ENCODE assay signal across 11 cellular contexts in the genomic region with DNA sequence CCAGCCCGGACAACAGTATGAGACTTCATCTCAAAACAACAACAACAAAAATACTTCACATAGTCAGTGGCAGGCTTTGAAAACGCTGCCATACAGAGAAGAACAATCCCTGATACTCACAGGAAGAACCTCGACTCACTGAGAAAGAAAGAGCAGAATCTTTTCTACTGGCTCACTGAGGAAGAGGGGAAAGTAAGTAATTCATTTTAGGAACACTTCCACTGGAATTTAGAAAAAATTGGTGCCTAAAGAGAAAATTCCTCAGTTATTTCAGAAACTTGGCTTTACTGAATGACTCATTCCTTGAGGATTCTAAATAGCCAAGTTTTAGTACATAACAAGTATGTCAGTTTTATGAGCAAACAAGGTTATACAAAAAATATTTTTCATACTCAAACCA. TPM values are rescaled to one million over a fixed set of nuclear protein-coding genes. Genes with fewer than 3 reads are reported as not detected.
DNase-seq lines count a peak whose midpoint lies in the region; ATAC-seq and TF ChIP-seq lines count a peak whose summit lies in the region.
"Had no signal": no experiment of that assay in that cellular context is flagged by ENCODE, and none has a peak within 500 bp of the region (broad histone marks: within the 10 kb centered on the region; RNA-seq: fewer than 3 reads in every experiment).

No MANE protein-coding gene starts in this region.

- H3K27ac Mint-ChIP-seq in MCF 10A (ENCODE audit: low read depth, unreplicated experiment) = peak overlapping the region; percentile 64
- peak overlapping the region; percentile 59 for H3K27ac Mint-ChIP-seq in activated CD8-positive, alpha-beta T cell treated with anti-CD3 and anti-CD28 coated beads for 36 hours
- no peak overlapping the region for H3K27ac Mint-ChIP-seq in stimulated activated effector memory CD8-positive, alpha-beta T cell treated with anti-CD3 and anti-CD28 coated beads, Interleukin-12 subunit alpha, Interleukin-12 subunit beta, amount 100 ng/mL, for 72 hours

- DNase-seq in MCF 10A (ENCODE audit: unreplicated experiment) (peak; percentile 15), mammary epithelial cell (no peak), iris pigment epithelial cell (ENCODE audit: low read depth) (peak; percentile 72), uterus (no peak), MV-4-11 (lab: John Stamatoyannopoulos, UW) (no peak)
- DNase-seq in activated CD8-positive, alpha-beta T cell treated with anti-CD3 and anti-CD28 coated beads for 36 hours = no peak
- no peak for DNase-seq in stimulated activated effector memory CD8-positive, alpha-beta T cell treated with anti-CD3 and anti-CD28 coated beads, Interleukin-12 subunit alpha, Interleukin-12 subunit beta, amount 100 ng/mL, for 72 hours (ENCODE audit: low spot score in 2 of 2)
- DNase-seq: esophagus squamous epithelium; nucleus accumbens; stimulated activated naive CD4-positive, alpha-beta T cell had no signal

- CTCF ChIA-PET in MCF 10A (lab: Yijun Ruan, JAX) = interaction anchor here (0.6 kb wide), 1 partner anchor 570 kb away, joined by 3 read pairs; no protein-coding TSS in a partner anchor
- CTCF ChIA-PET in mammary epithelial cell (lab: Charles Lee; ENCODE audit: low non-redundant PET) = no interaction called here
- CTCF ChIA-PET in activated CD8-positive, alpha-beta T cell treated with anti-CD3 and anti-CD28 coated beads for 36 hours (lab: Charles Lee) = no interaction called here

- TF ChIP-seq CTCF in MCF 10A (IDR thresholded peaks at IDR 0.05; ENCODE audit: unreplicated experiment) = no peak
- no peak for TF ChIP-seq CTCF in mammary epithelial cell (conservative IDR thresholded peaks at IDR 0.05 in 1 of 2, IDR thresholded peaks at IDR 0.05 in 1 of 2; ENCODE audit: extremely low read depth in 1 of 2, insufficient read depth in 1 of 2, low read depth in 1 of 2, low read length in 2 of 2)
- no peak for TF ChIP-seq CTCF in activated CD8-positive, alpha-beta T cell treated with anti-CD3 and anti-CD28 coated beads for 36 hours (IDR thresholded peaks at IDR 0.05)
- TF ChIP-seq CTCF in uterus (IDR thresholded peaks at IDR 0.05) = no peak

- no peak overlapping the region for H3K9ac ChIP-seq in mammary epithelial cell (ENCODE audit: insufficient read depth, low read length)

- peaks cover 38% of the 10 kb centered on the region for H3K79me2 ChIP-seq in mammary epithelial cell (ENCODE audit: insufficient read depth, low read length)

- BruUV-seq in MCF 10A (replicated peaks; lab: Mats Ljungman, UMichigan) (no TSS peak), mammary epithelial cell (replicated peaks; lab: Mats Ljungman, UMichigan) (no TSS peak)

- no peaks in the 10 kb centered on the region for H3K27me3 Mint-ChIP-seq in MCF 10A (ENCODE audit: insufficient read depth, unreplicated experiment)
- no peaks in the 10 kb centered on the region for H3K27me3 Mint-ChIP-seq in activated CD8-positive, alpha-beta T cell treated with anti-CD3 and anti-CD28 coated beads for 36 hours

- no peak overlapping the region for H2AFZ ChIP-seq in mammary epithelial cell (ENCODE audit: low read depth, low read length)

- H3K9me3 ChIP-seq in mammary epithelial cell (replicated peaks; ENCODE audit: insufficient read depth, low read length) = no peaks in the 10 kb centered on the region
- no peaks in the 10 kb centered on the region for H3K9me3 ChIP-seq in uterus
- H3K9me3 ChIP-seq: esophagus squamous epithelium had no signal

- ATAC-seq in activated CD8-positive, alpha-beta T cell treated with anti-CD3 and anti-CD28 coated beads for 36 hours = no peak
- ATAC-seq in GM18873 (IDR thresholded peaks at IDR 0.05; ENCODE audit: low FRiP score, unreplicated experiment) = no peak
- no peak for ATAC-seq in stimulated activated effector memory CD8-positive, alpha-beta T cell treated with anti-CD3 and anti-CD28 coated beads, Interleukin-12 subunit alpha, Interleukin-12 subunit beta, amount 100 ng/mL, for 72 hours

- H3K27me3 ChIP-seq in mammary epithelial cell (ENCODE audit: insufficient read depth, low read length) (no peaks in the 10 kb centered on the region), uterus (no peaks in the 10 kb centered on the region)
- H3K27me3 ChIP-seq: esophagus squamous epithelium had no signal

- no peak overlapping the region for H3K27ac ChIP-seq in mammary epithelial cell (ENCODE audit: insufficient read depth, low read depth, low read length)
- H3K27ac ChIP-seq in uterus = peak overlapping the region; percentile 70 to 85

- H3K36me3 Mint-ChIP-seq in MCF 10A (ENCODE audit: insufficient read depth, unreplicated experiment) = peaks cover 43% of the 10 kb centered on the region
- H3K36me3 Mint-ChIP-seq in activated CD8-positive, alpha-beta T cell treated with anti-CD3 and anti-CD28 coated beads for 36 hours (ENCODE audit: low read depth) = peaks cover 28% of the 10 kb centered on the region
- H3K36me3 Mint-ChIP-seq in stimulated activated effector memory CD8-positive, alpha-beta T cell treated with anti-CD3 and anti-CD28 coated beads, Interleukin-12 subunit alpha, Interleukin-12 subunit beta, amount 100 ng/mL, for 72 hours = peaks cover 58% of the 10 kb centered on the region

- WGBS in mammary epithelial cell (ENCODE audit: low coverage, missing lambda C conversion rate) = 82% methylated on average over 3 of the region's 3 CpGs

- no peak overlapping the region for H3K4me2 ChIP-seq in mammary epithelial cell (ENCODE audit: insufficient read depth, low read depth, low read length)

- H3K4me3 ChIP-seq in mammary epithelial cell (replicated peaks in 1 of 3; ENCODE audit: insufficient read depth in 1 of 3, low read depth in 2 of 3, low read length in 3 of 3) = no peak overlapping the region
- peak overlapping the region in 1 of 2 donors; percentile 10 for H3K4me3 ChIP-seq in uterus
- H3K4me3 ChIP-seq: esophagus squamous epithelium had no signal

- no peak overlapping the region for H3K4me3 Mint-ChIP-seq in MCF 10A (ENCODE audit: unreplicated experiment)
- no peak overlapping the region for H3K4me3 Mint-ChIP-seq in activated CD8-positive, alpha-beta T cell treated with anti-CD3 and anti-CD28 coated beads for 36 hours
- no peak overlapping the region for H3K4me3 Mint-ChIP-seq in stimulated activated effector memory CD8-positive, alpha-beta T cell treated with anti-CD3 and anti-CD28 coated beads, Interleukin-12 subunit alpha, Interleukin-12 subunit beta, amount 100 ng/mL, for 72 hours

- H4K20me1 ChIP-seq in mammary epithelial cell (ENCODE audit: insufficient read depth, low read length) = no peaks in the 10 kb centered on the region

- intact Hi-C loops in MCF 10A (cut with micrococcal nuclease) = loop anchor here (5.0 kb wide), 1 partner anchor 130 kb away; no protein-coding TSS in a partner anchor
- intact Hi-C loops in mammary epithelial cell (cut with micrococcal nuclease) = loop anchor here (5.0 kb wide), 1 partner anchor 415 kb away; no protein-coding TSS in a partner anchor
- intact Hi-C loops in activated CD8-positive, alpha-beta T cell treated with anti-CD3 and anti-CD28 coated beads for 36 hours (cut with micrococcal nuclease) = loop anchor here (10.0 kb wide), 1 partner anchor 338 kb away; no protein-coding TSS in a partner anchor
- intact Hi-C loops in uterus (cut with DNase I; ENCODE audit: low total_unique reads) = no loop called here

- POLR2A ChIA-PET in MCF 10A (lab: Yijun Ruan, JAX) = no interaction called here
- POLR2A ChIA-PET in activated CD8-positive, alpha-beta T cell treated with anti-CD3 and anti-CD28 coated beads for 36 hours (lab: Charles Lee) = no interaction called here

- in situ Hi-C loops in mammary epithelial cell (cut with MboI; ENCODE audit: low sequenced_read_pairs in 2 of 2) = loop anchor here (10.0 kb wide), 3 partner anchors 148 to 338 kb away; partner anchors contain the start of gene GAB2 (in 2 of the 2)

- peaks cover 22% of the 10 kb centered on the region for H3K4me1 ChIP-seq in mammary epithelial cell (ENCODE audit: insufficient read depth, low read length)
- peaks cover 6 to 9% of the 10 kb centered on the region in 2 donors for H3K4me1 ChIP-seq in uterus

- H3K36me3 ChIP-seq in mammary epithelial cell (ENCODE audit: insufficient read depth, low read length) = peaks cover 10% of the 10 kb centered on the region
- no peaks in the 10 kb centered on the region for H3K36me3 ChIP-seq in uterus

- H3K4me1 Mint-ChIP-seq in MCF 10A (ENCODE audit: insufficient read depth, unreplicated experiment) = peaks cover 22% of the 10 kb centered on the region
- H3K4me1 Mint-ChIP-seq in activated CD8-positive, alpha-beta T cell treated with anti-CD3 and anti-CD28 coated beads for 36 hours (ENCODE audit: low read depth) = peaks cover 34% of the 10 kb centered on the region
- peaks cover 22% of the 10 kb centered on the region for H3K4me1 Mint-ChIP-seq in stimulated activated effector memory CD8-positive, alpha-beta T cell treated with anti-CD3 and anti-CD28 coated beads, Interleukin-12 subunit alpha, Interleukin-12 subunit beta, amount 100 ng/mL, for 72 hours

- no peak for TF ChIP-seq POLR2A in uterus (IDR thresholded peaks at IDR 0.05)

- no peaks in the 10 kb centered on the region for H3K9me3 Mint-ChIP-seq in MCF 10A (ENCODE audit: unreplicated experiment)
- H3K9me3 Mint-ChIP-seq in activated CD8-positive, alpha-beta T cell treated with anti-CD3 and anti-CD28 coated beads for 36 hours = no peaks in the 10 kb centered on the region
- H3K9me3 Mint-ChIP-seq in stimulated activated effector memory CD8-positive, alpha-beta T cell treated with anti-CD3 and anti-CD28 coated beads, Interleukin-12 subunit alpha, Interleukin-12 subunit beta, amount 100 ng/mL, for 72 hours = no peaks in the 10 kb centered on the region

- dilution Hi-C loops in mammary epithelial cell (cut with HindIII; ENCODE audit: low sequenced_read_pairs) = no loop called here

RNA-seq across cellular contexts. Expression of gene NARS2, which starts 12.3 kb away (rescaled TPM):
- total RNA-seq in MCF 10A (2022) (15.1 and 24.6 TPM in 2 replicates), mammary epithelial cell (10 to 100 TPM; 21.8 to 22.3 TPM), uterus (10 to 100 TPM in 3 of 4 donors, 1 to 10 TPM in 1; 9.2 to 39.9 (median 19.6) TPM)
- polyA plus RNA-seq in mammary epithelial cell = 12.1 TPM
- 11.3 TPM for polyA minus RNA-seq in mammary epithelial cell
- total RNA-seq in activated CD8-positive, alpha-beta T cell treated with anti-CD3 and anti-CD28 coated beads for 36 hours = 10 to 100 TPM; 26.2 to 32.1 TPM

Comparison
In these comparisons a context has a peak if more than half of its experiments do, and no peak if none do; other contexts are left out.
1. DNase-seq: peak in MCF 10A (single experiment) and iris pigment epithelial cell (single experiment); none in mammary epithelial cell (single experiment), activated CD8-positive, alpha-beta T cell treated with anti-CD3 and anti-CD28 coated beads for 36 hours (single experiment), uterus (0 of 2), MV-4-11 (single experiment) and stimulated activated effector memory CD8-positive, alpha-beta T cell treated with anti-CD3 and anti-CD28 coated beads, Interleukin-12 subunit alpha, Interleukin-12 subunit beta, amount 100 ng/mL, for 72 hours (0 of 2).